In the genomic region with DNA sequence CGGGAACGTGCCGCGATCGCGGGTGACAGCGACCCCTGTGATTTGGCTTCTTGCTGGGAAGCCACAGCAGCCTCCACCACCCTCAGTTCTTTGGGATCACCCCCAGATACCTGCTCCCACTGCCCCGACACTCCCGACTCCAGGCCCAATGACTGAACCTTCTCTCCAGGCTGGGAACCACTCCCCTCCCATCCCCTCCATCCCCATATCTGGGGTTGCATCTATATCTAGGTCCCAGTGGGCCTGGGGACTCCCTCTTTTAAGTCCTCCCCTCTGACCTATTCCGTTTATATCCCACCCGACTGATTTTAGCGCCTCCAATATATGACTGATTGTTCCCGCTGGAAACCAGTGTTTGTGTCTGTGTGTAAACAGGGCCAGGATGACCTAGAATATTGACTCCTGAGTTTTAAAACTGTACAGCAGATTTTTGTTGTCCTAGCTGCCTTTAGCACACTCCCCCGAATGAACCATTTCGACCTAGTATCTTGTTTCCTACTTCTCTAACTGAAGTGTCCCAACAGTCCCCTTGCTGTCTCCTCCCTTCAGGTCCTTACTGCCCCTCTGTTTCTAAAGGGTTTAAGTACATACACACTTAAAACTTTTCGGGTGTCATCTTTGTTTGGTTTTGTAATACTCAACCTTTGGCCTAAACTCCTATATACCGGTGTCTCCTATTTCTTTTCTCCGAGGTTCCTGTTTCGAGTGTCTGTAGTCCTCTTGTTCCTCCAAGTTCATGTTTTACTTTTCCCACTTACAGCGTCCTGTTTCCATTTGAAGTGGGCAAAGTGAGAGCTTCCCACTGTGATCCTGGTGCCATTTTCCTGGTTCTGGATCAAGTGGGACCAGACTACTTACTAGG, we compare ENCODE assay signal across 8 cellular contexts. TPM values are rescaled to one million over a fixed set of nuclear protein-coding genes. Genes with fewer than 3 reads are reported as not detected.
DNase-seq lines count a peak whose midpoint lies in the region; ATAC-seq, FAIRE-seq and TF ChIP-seq lines count a peak whose summit lies in the region.

No MANE protein-coding gene starts in this region.

- TF ChIP-seq CTCF in spleen (IDR thresholded peaks at IDR 0.05 in 8 of 11, conservative IDR thresholded peaks at IDR 0.05 in 3 of 11), result no peak

- WGBS in iPS DF 6.9 (ENCODE audit: insufficient coverage, insufficient read length), result no CpG with 5 or more reads among the region's 20 CpGs
- WGBS in spleen, 5 donors, result 1 to 3% (median 2%) methylated on average over 20 of the region's 20 CpGs

- no peak for FAIRE-seq in H54 (lab: Jason Lieb, UNC)

- H3K9me3 ChIP-seq in iPS DF 6.9 (ENCODE audit: control insufficient read depth, insufficient read depth, low read length) (no peaks in the 10 kb centered on the region), spleen (no peaks in the 10 kb centered on the region)

- H3K4me3 ChIP-seq in iPS DF 6.9 (ENCODE audit: low read length) (peak overlapping the region; percentile 68), spleen (peak overlapping the region; percentile 67 to 95 (median 87))

- intact Hi-C loops in spleen (cut with DNase I; ENCODE audit: low total_unique reads), result no loop called here

- peak overlapping the region; percentile 93 for H3K4me3 Mint-ChIP-seq in activated naive CD4-positive, alpha-beta T cell treated with anti-CD3 and anti-CD28 coated beads, Interleukin-2, amount 50 U/mL, for 24 hours
- peak overlapping the region; percentile 95 for H3K4me3 Mint-ChIP-seq in activated T-helper 17 cell treated with anti-CD3 and anti-CD28 coated beads, Interleukin-2, amount 50 U/mL, for 72 hours

- H3K27me3 ChIP-seq in iPS DF 6.9 (ENCODE audit: control insufficient read depth, insufficient read depth, low read length) (no peaks in the 10 kb centered on the region), spleen (replicated peaks in 1 of 7) (no peaks in the 10 kb centered on the region)

- H3K4me1 ChIP-seq in iPS DF 6.9 (ENCODE audit: control insufficient read depth, insufficient read depth, low read length), result no peaks in the 10 kb centered on the region; the same call in 1 of the 2 replicates
- peaks cover 17 to 57% (median 34%) of the 10 kb centered on the region in 6 donors for H3K4me1 ChIP-seq in spleen

- TF ChIP-seq POLR2A in spleen (IDR thresholded peaks at IDR 0.05) (no peak), H54 (IDR thresholded peaks at IDR 0.05; ENCODE audit: low read depth, low read length) (no peak)

- H3K27ac ChIP-seq in iPS DF 6.9 (ENCODE audit: low read length), result no peak overlapping the region
- peak overlapping the region; percentile 91 to 98 (median 95) for H3K27ac ChIP-seq in spleen

- ATAC-seq in activated T-helper 17 cell treated with anti-CD3 and anti-CD28 coated beads, Interleukin-2, amount 50 U/mL, for 72 hours (replicated peaks), result no peak

- H3K4me1 Mint-ChIP-seq in activated naive CD4-positive, alpha-beta T cell treated with anti-CD3 and anti-CD28 coated beads, Interleukin-2, amount 50 U/mL, for 24 hours, result peaks cover 50% of the 10 kb centered on the region
- peaks cover 12% of the 10 kb centered on the region for H3K4me1 Mint-ChIP-seq in activated T-helper 17 cell treated with anti-CD3 and anti-CD28 coated beads, Interleukin-2, amount 50 U/mL, for 72 hours

- no peak for DNase-seq in activated naive CD4-positive, alpha-beta T cell (lab: John Stamatoyannopoulos, UW)
- DNase-seq in iPS DF 6.9 (ENCODE audit: low read depth, low spot score) (no peak), spleen (no peak), DMS79 (lab: John Stamatoyannopoulos, UW) (no peak), NCI-H526 (lab: John Stamatoyannopoulos, UW) (no peak), H54 (ENCODE audit: insufficient read length, low spot score) (no peak)

- H3K27me3 Mint-ChIP-seq in activated naive CD4-positive, alpha-beta T cell treated with anti-CD3 and anti-CD28 coated beads, Interleukin-2, amount 50 U/mL, for 24 hours, result no peaks in the 10 kb centered on the region
- H3K27me3 Mint-ChIP-seq in activated T-helper 17 cell treated with anti-CD3 and anti-CD28 coated beads, Interleukin-2, amount 50 U/mL, for 72 hours, result no peaks in the 10 kb centered on the region

- H3K36me3 Mint-ChIP-seq in activated naive CD4-positive, alpha-beta T cell treated with anti-CD3 and anti-CD28 coated beads, Interleukin-2, amount 50 U/mL, for 24 hours, result peaks cover 6% of the 10 kb centered on the region
- peaks cover 56% of the 10 kb centered on the region for H3K36me3 Mint-ChIP-seq in activated T-helper 17 cell treated with anti-CD3 and anti-CD28 coated beads, Interleukin-2, amount 50 U/mL, for 72 hours (ENCODE audit: low read depth)

- no peaks in the 10 kb centered on the region for H3K9me3 Mint-ChIP-seq in activated naive CD4-positive, alpha-beta T cell treated with anti-CD3 and anti-CD28 coated beads, Interleukin-2, amount 50 U/mL, for 24 hours
- no peaks in the 10 kb centered on the region for H3K9me3 Mint-ChIP-seq in activated T-helper 17 cell treated with anti-CD3 and anti-CD28 coated beads, Interleukin-2, amount 50 U/mL, for 72 hours

- H3K36me3 ChIP-seq in iPS DF 6.9 (ENCODE audit: control insufficient read depth, insufficient read depth, low read length), result peaks cover 18% of the 10 kb centered on the region
- H3K36me3 ChIP-seq in spleen, result peaks cover 3 to 30% (median 24%) of the 10 kb centered on the region in 6 donors

- peak overlapping the region; percentile 99 for H3K27ac Mint-ChIP-seq in activated naive CD4-positive, alpha-beta T cell treated with anti-CD3 and anti-CD28 coated beads, Interleukin-2, amount 50 U/mL, for 24 hours
- peak overlapping the region; percentile 94 for H3K27ac Mint-ChIP-seq in activated T-helper 17 cell treated with anti-CD3 and anti-CD28 coated beads, Interleukin-2, amount 50 U/mL, for 72 hours

RNA-seq across cellular contexts. Expression of a gene that starts 0.8 kb away (rescaled TPM):
- total RNA-seq in activated T-helper 17 cell treated with anti-CD3 and anti-CD28 coated beads, Interleukin-2, amount 50 U/mL, for 72 hours, result 100 to 1,000 TPM in 1 of 2 donors, 10 to 100 TPM in 1; 97.6 to 159 TPM
- total RNA-seq in spleen, result 10 to 100 TPM; 57.4 to 70.6 (median 65.5) TPM
- 10 to 100 TPM; 35.6 to 50.8 (median 43.5) TPM for polyA plus RNA-seq in spleen

RNA-seq across cellular contexts. Expression of a gene that starts 18.6 kb away (rescaled TPM):
- total RNA-seq in activated T-helper 17 cell treated with anti-CD3 and anti-CD28 coated beads, Interleukin-2, amount 50 U/mL, for 72 hours, result 1 to 10 TPM in 1 of 2 donors, under 1 TPM in 1; 0.63 to 1.1 TPM
- total RNA-seq in spleen, result 1 to 10 TPM in 1 of 7 donors, under 1 TPM in 4, not detected in 2; 0.30 to 1.2 (median 0.50) TPM
- polyA plus RNA-seq in spleen, result under 1 TPM in 2 of 3 donors, not detected in 1; 0.07 to 0.24 TPM

RNA-seq across cellular contexts. Expression of a gene that starts 33.8 kb away (rescaled TPM):
- not detected for total RNA-seq in activated T-helper 17 cell treated with anti-CD3 and anti-CD28 coated beads, Interleukin-2, amount 50 U/mL, for 72 hours
- total RNA-seq in spleen, result 1 to 10 TPM in 2 of 7 donors, under 1 TPM in 1, not detected in 4; 0.54 to 1.8 (median 1.6) TPM
- polyA plus RNA-seq in spleen, result 1 to 10 TPM in 2 of 3 donors, under 1 TPM in 1; 0.24 to 1.4 (median 1.2) TPM

RNA-seq across cellular contexts. Expression of a gene that starts 53.9 kb away (rescaled TPM):
- not detected for total RNA-seq in activated T-helper 17 cell treated with anti-CD3 and anti-CD28 coated beads, Interleukin-2, amount 50 U/mL, for 72 hours
- total RNA-seq in spleen, result not detected
- polyA plus RNA-seq in spleen, result under 1 TPM in 1 of 3 donors, not detected in 2; 0.08 TPM

RNA-seq across cellular contexts. Expression of a gene that starts 54.0 kb away (rescaled TPM):
- 10 to 100 TPM; 66.8 to 70.3 TPM for total RNA-seq in activated T-helper 17 cell treated with anti-CD3 and anti-CD28 coated beads, Interleukin-2, amount 50 U/mL, for 72 hours
- total RNA-seq in spleen, result 10 to 100 TPM; 48.0 to 77.6 (median 58.2) TPM
- polyA plus RNA-seq in spleen, result 10 to 100 TPM; 34.7 to 44.0 (median 40.5) TPM
